Comparison of ENCODE assay signal across 15 cellular contexts in the genomic region with DNA sequence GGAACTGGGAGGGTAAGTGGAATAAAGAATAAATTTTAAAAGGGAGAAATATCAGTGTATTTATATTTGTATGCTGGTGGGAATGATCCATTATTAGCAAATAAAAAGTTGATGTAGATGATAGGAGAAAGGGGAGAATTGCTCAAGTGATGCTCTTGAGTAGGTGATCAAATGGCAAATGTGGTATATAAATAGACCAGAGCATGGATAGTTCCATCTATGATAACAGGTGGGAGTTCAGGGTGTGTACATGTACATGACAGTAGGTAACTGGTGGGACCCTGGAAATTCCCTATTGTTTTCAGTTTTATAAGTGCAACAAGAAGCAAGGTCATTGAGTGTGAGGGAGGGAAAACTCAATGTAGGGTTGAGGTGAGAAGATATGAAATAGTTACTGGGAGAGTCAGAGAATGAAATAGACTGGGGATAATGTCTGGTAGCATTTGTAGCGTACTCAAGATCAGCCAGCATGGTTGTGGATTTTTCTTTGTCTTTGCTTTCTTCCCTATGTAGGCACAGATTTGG. TPM values are rescaled to one million over a fixed set of nuclear protein-coding genes. Genes with fewer than 3 reads are reported as not detected.
DNase-seq lines count a peak whose midpoint lies in the region; ATAC-seq and TF ChIP-seq lines count a peak whose summit lies in the region.
"Had no signal": no experiment of that assay in that cellular context is flagged by ENCODE, and none has a peak within 500 bp of the region (broad histone marks: within the 10 kb centered on the region; RNA-seq: fewer than 3 reads in every experiment).

No MANE protein-coding gene starts in this region.

- H3K79me2 ChIP-seq in GM23248 (ENCODE audit: insufficient read depth): peaks cover 41% of the 10 kb centered on the region

- no peak for DNase-seq in CD4-positive, alpha-beta T cell
- DNase-seq in GM23248 (no peak), right lobe of liver (no peak), COR-L47 (lab: John Stamatoyannopoulos, UW) (no peak), occipital lobe (lab: John Stamatoyannopoulos, UW) (no peak), cortex of kidney (lab: John Stamatoyannopoulos, UW) (no peak)
- DNase-seq in natural killer cell treated with Interleukin-12 subunit alpha and Interleukin-12 subunit beta and Interleukin-15 and Interleukin-18, amount 100 ng/mL, for 72 hours (ENCODE audit: low spot score): no peak
- DNase-seq: effector CD4-positive, alpha-beta T cell; NCI-H1092 treated with DMSO at 0.1 percent for 48 hours; stimulated activated CD4-positive, alpha-beta T cell treated with anti-CD3 and anti-CD28 coated beads, Interleukin-4, amount 100 ng/mL, for 1 hour had no signal

- CTCF ChIA-PET in CD4-positive, alpha-beta T cell (lab: Charles Lee): no interaction called here

- peak overlapping the region; percentile 56 for H3K4me2 ChIP-seq in GM23248 (ENCODE audit: unreplicated experiment)

- POLR2A ChIA-PET in CD4-positive, alpha-beta T cell (lab: Charles Lee): no interaction called here

- in situ Hi-C loops in GM23248 (cut with MboI): no loop called here

- H3K36me3 Mint-ChIP-seq in CD4-positive, alpha-beta T cell (ENCODE audit: low read depth): peaks cover 25% of the 10 kb centered on the region
- H3K36me3 Mint-ChIP-seq in brain: peaks cover 76% of the 10 kb centered on the region
- peaks cover 19% of the 10 kb centered on the region for H3K36me3 Mint-ChIP-seq in natural killer cell treated with Interleukin-12 subunit alpha and Interleukin-12 subunit beta and Interleukin-15 and Interleukin-18, amount 100 ng/mL, for 72 hours

- H3K9ac ChIP-seq in GM23248: peak overlapping the region; percentile 52

- peaks cover 86% of the 10 kb centered on the region for H3K4me1 Mint-ChIP-seq in CD4-positive, alpha-beta T cell (ENCODE audit: low read depth)
- peaks cover 38% of the 10 kb centered on the region for H3K4me1 Mint-ChIP-seq in brain
- peaks cover 59 to 66% of the 10 kb centered on the region in 2 donors for H3K4me1 Mint-ChIP-seq in natural killer cell treated with Interleukin-12 subunit alpha and Interleukin-12 subunit beta and Interleukin-15 and Interleukin-18, amount 100 ng/mL, for 72 hours (ENCODE audit: low read depth in 2 of 2)

- intact Hi-C loops in CD4-positive, alpha-beta T cell (cut with DNase I, micrococcal nuclease): no loop called here
- intact Hi-C loops in right lobe of liver (cut with DNase I): no loop called here

- H3K9me3 Mint-ChIP-seq in CD4-positive, alpha-beta T cell: no peaks in the 10 kb centered on the region
- H3K9me3 Mint-ChIP-seq in brain: peaks cover 0 to 12% (median 9%) of the 10 kb centered on the region in 5 experiments
- peaks cover 9% of the 10 kb centered on the region for H3K9me3 Mint-ChIP-seq in natural killer cell treated with Interleukin-12 subunit alpha and Interleukin-12 subunit beta and Interleukin-15 and Interleukin-18, amount 100 ng/mL, for 72 hours

- H3K4me1 ChIP-seq in GM23248 (ENCODE audit: insufficient read depth) (peaks cover 19% of the 10 kb centered on the region), right lobe of liver (peaks cover 0 to 37% (median 12%) of the 10 kb centered on the region in 4 donors)

- H3K9me2 ChIP-seq in GM23248 (ENCODE audit: insufficient read depth): no peaks in the 10 kb centered on the region

- H3K27ac Mint-ChIP-seq in CD4-positive, alpha-beta T cell: peak overlapping the region; percentile 28
- peak overlapping the region in 3 of 5 experiments; percentile 33 to 63 (median 40) for H3K27ac Mint-ChIP-seq in brain
- peak overlapping the region; percentile 86 to 87 for H3K27ac Mint-ChIP-seq in natural killer cell treated with Interleukin-12 subunit alpha and Interleukin-12 subunit beta and Interleukin-15 and Interleukin-18, amount 100 ng/mL, for 72 hours

- H3K36me3 ChIP-seq in GM23248 (ENCODE audit: low read depth): no peaks in the 10 kb centered on the region
- H3K36me3 ChIP-seq in right lobe of liver: no peaks in the 10 kb centered on the region
- H3K36me3 ChIP-seq: vagina had no signal

- H3K27ac ChIP-seq in CD4-positive, alpha-beta T cell (ENCODE audit: low read depth, low read length): no peak overlapping the region
- H3K27ac ChIP-seq in GM23248 (peak overlapping the region; percentile 86), right lobe of liver (peak overlapping the region in 1 of 3 donors; percentile 7)
- H3K27ac ChIP-seq: C4-2B, vagina, VCaP had no signal

- H3K9me3 ChIP-seq in CD4-positive, alpha-beta T cell (ENCODE audit: control insufficient read depth, low read length): no peaks in the 10 kb centered on the region
- H3K9me3 ChIP-seq in GM23248 (ENCODE audit: low read depth) (no peaks in the 10 kb centered on the region), right lobe of liver (no peaks in the 10 kb centered on the region)
- H3K9me3 ChIP-seq: vagina had no signal

- ATAC-seq in CD4-positive, alpha-beta T cell (ENCODE audit: poor library complexity): no peak
- no peak for ATAC-seq in natural killer cell treated with Interleukin-12 subunit alpha and Interleukin-12 subunit beta and Interleukin-15 and Interleukin-18, amount 100 ng/mL, for 72 hours
- no peak for ATAC-seq in right lobe of liver

- TF ChIP-seq CTCF in CD4-positive, alpha-beta T cell (IDR thresholded peaks at IDR 0.05): no peak
- TF ChIP-seq CTCF in brain (conservative IDR thresholded peaks at IDR 0.05): no peak
- no peak for TF ChIP-seq CTCF in right lobe of liver (IDR thresholded peaks at IDR 0.05)

- H3K4me3 ChIP-seq in GM23248: 0 out of 2 replicates have a peak overlapping the region, but pooled peaks have one; percentile 26
- H3K4me3 ChIP-seq in right lobe of liver: no peak overlapping the region
- H3K4me3 ChIP-seq: SK-N-MC, vagina had no signal

- peaks cover 32% of the 10 kb centered on the region for H3F3A ChIP-seq in GM23248 (ENCODE audit: insufficient read depth)

- peaks cover 52% of the 10 kb centered on the region; the same call in 1 of the 2 replicates for H4K20me1 ChIP-seq in GM23248 (ENCODE audit: insufficient read depth)

- H3K27me3 ChIP-seq in CD4-positive, alpha-beta T cell (ENCODE audit: control insufficient read depth, insufficient read depth, low read length): no peaks in the 10 kb centered on the region
- H3K27me3 ChIP-seq in GM23248 (replicated peaks; ENCODE audit: insufficient read depth): no peaks in the 10 kb centered on the region
- H3K27me3 ChIP-seq in right lobe of liver: no peaks in the 10 kb centered on the region
- H3K27me3 ChIP-seq: vagina had no signal

- no peak for TF ChIP-seq POLR2A in right lobe of liver (IDR thresholded peaks at IDR 0.05)

- no peak overlapping the region for H3K4me3 Mint-ChIP-seq in CD4-positive, alpha-beta T cell
- H3K4me3 Mint-ChIP-seq in brain: no peak overlapping the region
- peak overlapping the region; percentile 76 for H3K4me3 Mint-ChIP-seq in natural killer cell treated with Interleukin-12 subunit alpha and Interleukin-12 subunit beta and Interleukin-15 and Interleukin-18, amount 100 ng/mL, for 72 hours

- no peak overlapping the region for H2AFZ ChIP-seq in GM23248

- H3K27me3 Mint-ChIP-seq in CD4-positive, alpha-beta T cell: no peaks in the 10 kb centered on the region
- no peaks in the 10 kb centered on the region for H3K27me3 Mint-ChIP-seq in brain
- H3K27me3 Mint-ChIP-seq in natural killer cell treated with Interleukin-12 subunit alpha and Interleukin-12 subunit beta and Interleukin-15 and Interleukin-18, amount 100 ng/mL, for 72 hours: no peaks in the 10 kb centered on the region

- 100% methylated on average over 1 of the region's 1 CpG for WGBS in GM23248 (ENCODE audit: low coverage in 1 of 2, low lambda C conversion rate in 2 of 2, missing lambda C conversion rate in 2 of 2), 2 experiments
- 100% methylated on average over 1 of the region's 1 CpG for WGBS in right lobe of liver (ENCODE audit: insufficient coverage, low coverage, low lambda C conversion rate, missing lambda C conversion rate)

RNA-seq across cellular contexts. Expression of gene EBLN2, which starts 31.3 kb away (rescaled TPM):
- 10 to 100 TPM; 14.8 to 16.0 TPM for total RNA-seq in CD4-positive, alpha-beta T cell
- 1.6 and 3.0 TPM in 2 replicates for total RNA-seq in GM23248 (2014; rRNA removed; shearing (Covaris generic))
- polyA plus RNA-seq in GM23248 (2016; fragmentation: Nextera tagmentation; extraction: Ambion mirVana) (0.58 and 1.7 TPM in 2 replicates), brain (ENCODE audit: insufficient read depth, low read depth, low replicate concordance) (not detected)
- total RNA-seq in natural killer cell treated with Interleukin-12 subunit alpha and Interleukin-12 subunit beta and Interleukin-15 and Interleukin-18, amount 100 ng/mL, for 72 hours: 10 to 100 TPM; 10.3 to 15.5 TPM
- total RNA-seq in right lobe of liver (1 to 10 TPM; 1.5 to 3.8 (median 1.7) TPM), occipital lobe (11.1 TPM)

RNA-seq across cellular contexts. Expression of gene PPP4R2, which starts 33.5 kb away (rescaled TPM):
- total RNA-seq in CD4-positive, alpha-beta T cell: 10 to 100 TPM; 67.8 to 80.3 TPM
- total RNA-seq in GM23248 (2014; rRNA removed; shearing (Covaris generic)): 41.1 and 46.6 TPM in 2 replicates
- polyA plus RNA-seq in GM23248 (2016; fragmentation: Nextera tagmentation; extraction: Ambion mirVana) (31.6 and 37.7 TPM in 2 replicates), brain (ENCODE audit: insufficient read depth, low read depth, low replicate concordance) (5.6 TPM)
- 100 to 1,000 TPM; 126 to 128 TPM for total RNA-seq in natural killer cell treated with Interleukin-12 subunit alpha and Interleukin-12 subunit beta and Interleukin-15 and Interleukin-18, amount 100 ng/mL, for 72 hours
- total RNA-seq in right lobe of liver (10 to 100 TPM; 23.7 to 56.1 (median 42.3) TPM), occipital lobe (139 TPM)

Comparison
In these comparisons a context has a peak if more than half of its experiments do, and no peak if none do; other contexts are left out.
1. H3K27ac Mint-ChIP-seq: peak in every context shown above with its lines; median percentile 86 in natural killer cell treated with Interleukin-12 subunit alpha and Interleukin-12 subunit beta and Interleukin-15 and Interleukin-18, amount 100 ng/mL, for 72 hours; 40 in brain; 28 in CD4-positive, alpha-beta T cell.